ENCODE assay signal across 8 cellular contexts in the genomic region with DNA sequence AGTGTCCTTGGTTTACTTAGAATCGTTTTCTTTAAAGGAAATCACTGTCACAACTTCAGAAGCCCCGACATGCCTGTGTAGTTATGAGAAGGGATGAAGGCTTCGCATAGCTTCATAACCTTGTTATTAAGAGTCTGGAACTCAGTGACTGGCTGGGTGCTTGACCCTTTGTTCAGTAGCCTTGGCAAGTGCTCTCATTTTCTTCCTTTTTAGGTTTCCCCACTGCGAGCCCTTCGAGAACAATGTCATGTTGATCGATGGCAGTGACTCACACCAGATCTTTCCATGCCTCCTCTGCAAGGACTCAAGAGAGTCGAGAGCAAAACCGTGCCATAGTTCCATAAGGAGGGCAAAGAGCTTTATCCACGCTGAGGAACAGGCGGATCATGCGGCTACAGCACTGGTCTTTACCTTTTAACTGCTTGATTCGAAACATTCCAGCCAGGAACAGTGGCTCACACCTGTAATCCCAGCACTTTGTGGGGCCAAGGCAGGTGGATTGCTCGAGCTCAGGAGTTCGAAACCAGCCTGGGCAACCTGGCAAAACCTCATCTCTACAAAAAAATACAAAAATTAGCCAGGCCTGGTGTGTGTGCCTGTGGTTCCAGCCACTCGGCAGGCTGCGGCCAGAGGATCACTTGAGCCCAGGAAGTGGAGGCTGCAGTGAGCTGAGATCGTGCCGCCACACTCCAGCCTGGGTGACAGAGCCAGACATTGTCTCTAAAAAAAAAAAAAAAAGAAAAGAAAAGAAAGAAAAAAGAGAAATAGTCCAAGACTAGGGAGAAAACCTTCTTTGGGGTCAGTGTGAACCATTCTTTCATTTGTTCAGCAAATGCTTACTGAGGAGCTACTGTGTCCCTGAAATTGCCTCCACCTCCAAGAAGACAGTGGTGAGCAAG.
DNase-seq lines count a peak whose midpoint lies in the region; FAIRE-seq and TF ChIP-seq lines count a peak whose summit lies in the region.

No MANE protein-coding gene starts in this region.

- H3K4me1 Mint-ChIP-seq in activated naive CD4-positive, alpha-beta T cell treated with anti-CD3 and anti-CD28 coated beads, Interleukin-2, amount 50 U/mL, for 24 hours, result peaks cover 19% of the 10 kb centered on the region
- H3K4me1 Mint-ChIP-seq in activated CD4-positive, alpha-beta T cell treated with anti-CD3 and anti-CD28 coated beads, Interleukin-2, amount 10 ng/mL, durations not matched to agents 7 days and 5 days, result peaks cover 9% of the 10 kb centered on the region

- H3K27me3 ChIP-seq in endothelial cell of umbilical vein (ENCODE audit: control insufficient read depth in 2 of 2, insufficient read depth in 2 of 2, low read length in 2 of 2) (no peaks in the 10 kb centered on the region), mucosa of rectum (ENCODE audit: control insufficient read depth in 2 of 2, insufficient read depth in 2 of 2, low read length in 2 of 2) (no peaks in the 10 kb centered on the region), uterus (no peaks in the 10 kb centered on the region)

- H3K9ac ChIP-seq in endothelial cell of umbilical vein (replicated peaks; ENCODE audit: extremely low read depth, insufficient read depth, low read length) (peak overlapping the region; percentile 90), mucosa of rectum (ENCODE audit: low read depth in 1 of 2, low read length in 2 of 2) (no peak overlapping the region)

- POLR2A ChIA-PET in endothelial cell of umbilical vein (lab: Charles Lee), result interaction anchor here (0.6 to 3.4 kb wide), 8 partner anchors 12 to 106 kb away, joined by 3 to 19 read pairs (median 4); no protein-coding TSS in a partner anchor
- POLR2A ChIA-PET in activated CD4-positive, alpha-beta T cell treated with anti-CD3 and anti-CD28 coated beads, Interleukin-2, amount 10 ng/mL, durations not matched to agents 7 days and 5 days (lab: Charles Lee), result no interaction called here

- H3K36me3 Mint-ChIP-seq in activated naive CD4-positive, alpha-beta T cell treated with anti-CD3 and anti-CD28 coated beads, Interleukin-2, amount 50 U/mL, for 24 hours, result peaks cover 2% of the 10 kb centered on the region
- no peaks in the 10 kb centered on the region for H3K36me3 Mint-ChIP-seq in activated CD4-positive, alpha-beta T cell treated with anti-CD3 and anti-CD28 coated beads, Interleukin-2, amount 10 ng/mL, durations not matched to agents 7 days and 5 days (ENCODE audit: low read depth)

- intact Hi-C loops in endothelial cell of umbilical vein (cut with micrococcal nuclease), result loop anchor here (1.0 to 2.0 kb wide), 8 partner anchors 13 to 193 kb away; a partner anchor contains a TSS
- intact Hi-C loops in uterus (cut with DNase I; ENCODE audit: low total_unique reads), result no loop called here

- H3K36me3 ChIP-seq in endothelial cell of umbilical vein (ENCODE audit: control insufficient read depth in 2 of 2, extremely low read depth in 1 of 2, insufficient read depth in 2 of 2, low read length in 2 of 2), result no peaks in the 10 kb centered on the region
- no peaks in the 10 kb centered on the region for H3K36me3 ChIP-seq in mucosa of rectum (ENCODE audit: control insufficient read depth in 2 of 2, insufficient read depth in 2 of 2, low read length in 2 of 2)
- H3K36me3 ChIP-seq in uterus, result no peaks in the 10 kb centered on the region

- H3K27ac Mint-ChIP-seq in activated naive CD4-positive, alpha-beta T cell treated with anti-CD3 and anti-CD28 coated beads, Interleukin-2, amount 50 U/mL, for 24 hours, result peak overlapping the region; percentile 4
- H3K27ac Mint-ChIP-seq in activated CD4-positive, alpha-beta T cell treated with anti-CD3 and anti-CD28 coated beads, Interleukin-2, amount 10 ng/mL, durations not matched to agents 7 days and 5 days, result no peak overlapping the region

- peak overlapping the region; percentile 54 for H3K4me3 Mint-ChIP-seq in activated naive CD4-positive, alpha-beta T cell treated with anti-CD3 and anti-CD28 coated beads, Interleukin-2, amount 50 U/mL, for 24 hours
- no peak overlapping the region for H3K4me3 Mint-ChIP-seq in activated CD4-positive, alpha-beta T cell treated with anti-CD3 and anti-CD28 coated beads, Interleukin-2, amount 10 ng/mL, durations not matched to agents 7 days and 5 days

- H3K27ac ChIP-seq in endothelial cell of umbilical vein (ENCODE audit: insufficient read depth, low read depth, low read length) (peak overlapping the region; percentile 96), mucosa of rectum (ENCODE audit: low read depth in 2 of 2, low read length in 2 of 2) (peak overlapping the region; percentile 62 to 72), uterus (peak overlapping the region; percentile 94 to 95)

- no peak overlapping the region for H2AFZ ChIP-seq in endothelial cell of umbilical vein (ENCODE audit: low read depth, low read length)

- H3K4me3 ChIP-seq in endothelial cell of umbilical vein (replicated peaks in 1 of 3; ENCODE audit: insufficient read depth in 1 of 3, low read depth in 1 of 3, low read length in 3 of 3) (peak overlapping the region in 1 of 3 experiments; percentile 6), mucosa of rectum (ENCODE audit: low read length in 2 of 2) (no peak overlapping the region), uterus (no peak overlapping the region)

- dilution Hi-C loops in endothelial cell of umbilical vein (cut with MboI; ENCODE audit: extremely low pct_ligation_motif_present, low sequenced_read_pairs), result no loop called here

- FAIRE-seq in endothelial cell of umbilical vein (lab: Jason Lieb, UNC), result peak; percentile 95

- peak overlapping the region; percentile 52 for H3K4me2 ChIP-seq in endothelial cell of umbilical vein (ENCODE audit: insufficient read depth, low read length)

- CTCF ChIA-PET in endothelial cell of umbilical vein (lab: Charles Lee), result interaction anchor here (0.7 to 4.0 kb wide), 26 partner anchors 8 to 193 kb away, joined by 3 to 25 read pairs (median 4); no protein-coding TSS in a partner anchor
- CTCF ChIA-PET in activated CD4-positive, alpha-beta T cell treated with anti-CD3 and anti-CD28 coated beads, Interleukin-2, amount 10 ng/mL, durations not matched to agents 7 days and 5 days (lab: Charles Lee), result interaction anchor here (0.7 to 1.0 kb wide), 2 partner anchors 14 to 981 kb away, joined by 3 to 5 read pairs; no protein-coding TSS in a partner anchor

- H3K27me3 Mint-ChIP-seq in activated naive CD4-positive, alpha-beta T cell treated with anti-CD3 and anti-CD28 coated beads, Interleukin-2, amount 50 U/mL, for 24 hours, result no peaks in the 10 kb centered on the region
- peaks cover 8% of the 10 kb centered on the region for H3K27me3 Mint-ChIP-seq in activated CD4-positive, alpha-beta T cell treated with anti-CD3 and anti-CD28 coated beads, Interleukin-2, amount 10 ng/mL, durations not matched to agents 7 days and 5 days

- H3K79me2 ChIP-seq in endothelial cell of umbilical vein (ENCODE audit: control insufficient read depth, insufficient read depth, low read length), result no peaks in the 10 kb centered on the region

- H4K20me1 ChIP-seq in endothelial cell of umbilical vein (replicated peaks; ENCODE audit: control insufficient read depth, extremely low read depth, insufficient read depth, low read length), result no peaks in the 10 kb centered on the region

- peak; percentile 44 for TF ChIP-seq POLR2A in endothelial cell of umbilical vein (IDR thresholded peaks at IDR 0.05; ENCODE audit: low read depth, low read length)
- peak; percentile 42 to 50 for TF ChIP-seq POLR2A in uterus (IDR thresholded peaks at IDR 0.05)

- DNase-seq in activated naive CD4-positive, alpha-beta T cell treated with Interleukin-2 at 50 U/mL for 16 hours, result no peak
- DNase-seq in endothelial cell of umbilical vein (ENCODE audit: low read depth, low spot score) (peak; percentile 99), uterus (peak; percentile 82 to 94), NCI-H2107 treated with DMSO at 0.1 percent for 48 hours (lab: John Stamatoyannopoulos, UW; ENCODE audit: unreplicated experiment) (no peak)
- no peak for DNase-seq in stimulated activated CD4-positive, alpha-beta T cell treated with anti-CD3 and anti-CD28 coated beads, Interleukin-4, amount 100 ng/mL, for 24 hours
- no peak for DNase-seq in activated CD4-positive, alpha-beta T cell treated with anti-CD3 and anti-CD28 coated beads, Interleukin-2, amount 10 ng/mL, durations not matched to agents 7 days and 5 days

- H3K4me1 ChIP-seq in endothelial cell of umbilical vein (ENCODE audit: control insufficient read depth, extremely low read depth, insufficient read depth, low read length) (peaks cover 50% of the 10 kb centered on the region), mucosa of rectum (ENCODE audit: control insufficient read depth in 2 of 2, insufficient read depth in 2 of 2, low read length in 2 of 2) (peaks cover 3 to 9% of the 10 kb centered on the region in 2 donors), uterus (peaks cover 22 to 35% of the 10 kb centered on the region in 2 donors)

- no peaks in the 10 kb centered on the region for H3K9me1 ChIP-seq in endothelial cell of umbilical vein (replicated peaks; ENCODE audit: control insufficient read depth, extremely low read depth, insufficient read depth, low read length)

- TSS peak; percentile 75 for BruUV-seq in endothelial cell of umbilical vein (replicated peaks; lab: Mats Ljungman, UMichigan)

- no peak for TF ChIP-seq CTCF in endothelial cell of umbilical vein (IDR thresholded peaks at IDR 0.05; ENCODE audit: extremely low read depth in 1 of 2, insufficient read depth in 1 of 2, low read depth in 1 of 2, low read length in 2 of 2)
- no peak for TF ChIP-seq CTCF in uterus (IDR thresholded peaks at IDR 0.05)

- H3K9me3 Mint-ChIP-seq in activated naive CD4-positive, alpha-beta T cell treated with anti-CD3 and anti-CD28 coated beads, Interleukin-2, amount 50 U/mL, for 24 hours, result no peaks in the 10 kb centered on the region
- peaks cover 6% of the 10 kb centered on the region for H3K9me3 Mint-ChIP-seq in activated CD4-positive, alpha-beta T cell treated with anti-CD3 and anti-CD28 coated beads, Interleukin-2, amount 10 ng/mL, durations not matched to agents 7 days and 5 days

- H3K9me3 ChIP-seq in endothelial cell of umbilical vein (replicated peaks; ENCODE audit: control insufficient read depth, insufficient read depth, low read length) (no peaks in the 10 kb centered on the region), mucosa of rectum (ENCODE audit: control insufficient read depth in 2 of 2, low read length in 2 of 2) (no peaks in the 10 kb centered on the region), uterus (no peaks in the 10 kb centered on the region)

TF ChIP-seq in endothelial cell of umbilical vein, 7 proteins besides CTCF, POLR2A, EP300 and RAD21 (continues in another document):
- TF ChIP-seq FOS (IDR thresholded peaks at IDR 0.05; ENCODE audit: borderline replicate concordance, insufficient read depth, low read length) (peak; percentile 94), GATA2 (IDR thresholded peaks at IDR 0.05; ENCODE audit: insufficient read depth, insufficient read length, low read depth, low read length) (peak; percentile 4), MYC (IDR thresholded peaks at IDR 0.05; ENCODE audit: low read depth, low read length) (no peak)
- TF ChIP-seq, protein P1, sequence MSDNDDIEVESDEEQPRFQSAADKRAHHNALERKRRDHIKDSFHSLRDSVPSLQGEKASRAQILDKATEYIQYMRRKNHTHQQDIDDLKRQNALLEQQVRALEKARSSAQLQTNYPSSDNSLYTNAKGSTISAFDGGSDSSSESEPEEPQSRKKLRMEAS (IDR thresholded peaks at IDR 0.05; ENCODE audit: insufficient read depth, insufficient read length), result no peak

Comparison
In these comparisons a context has a peak if more than half of its experiments do, and no peak if none do; other contexts are left out.
1. DNase-seq: peak in endothelial cell of umbilical vein (single experiment) and uterus (2 of 2); none in activated naive CD4-positive, alpha-beta T cell treated with Interleukin-2 at 50 U/mL for 16 hours (single experiment), stimulated activated CD4-positive, alpha-beta T cell treated with anti-CD3 and anti-CD28 coated beads, Interleukin-4, amount 100 ng/mL, for 24 hours (single experiment), NCI-H2107 treated with DMSO at 0.1 percent for 48 hours (single experiment) and activated CD4-positive, alpha-beta T cell treated with anti-CD3 and anti-CD28 coated beads, Interleukin-2, amount 10 ng/mL, durations not matched to agents 7 days and 5 days (single experiment).
2. Peak in every context shown above with its lines, with median percentiles within 50 percentile points of each other: H3K27ac ChIP-seq.